In genomic region chr9:94656190-94656589, GRCh38 we compare ENCODE assay signal across 8 cellular contexts. TPM values are rescaled to one million over a fixed set of nuclear protein-coding genes. Genes with fewer than 3 reads are reported as not detected.
DNase-seq lines count a peak whose midpoint lies in the region; ATAC-seq and TF ChIP-seq lines count a peak whose summit lies in the region.

No MANE protein-coding gene starts in this region.

- TF ChIP-seq CTCF in right atrium auricular region (IDR thresholded peaks at IDR 0.05): no peak
- no peak for TF ChIP-seq CTCF in fibroblast of lung (conservative IDR thresholded peaks at IDR 0.05 in 1 of 2, IDR thresholded peaks at IDR 0.05 in 1 of 2; ENCODE audit: low read depth in 1 of 2, low read length in 2 of 2)
- no peak for TF ChIP-seq CTCF in brain microvascular endothelial cell (IDR thresholded peaks at IDR 0.05; ENCODE audit: low read depth, low read length, missing control alignments)

- H3K9me3 Mint-ChIP-seq in T-helper 2 cell treated with Interferon-gamma antibody and Interleukin-4, amounts not matched to agents 5 μg/mL and 100 μg/mL, for 36 hours: no peaks in the 10 kb centered on the region

- H3K27me3 ChIP-seq in right atrium auricular region (no peaks in the 10 kb centered on the region), fibroblast of lung (ENCODE audit: control insufficient read depth, insufficient read depth, low read length) (peaks cover 12% of the 10 kb centered on the region), brain microvascular endothelial cell (replicated peaks) (no peaks in the 10 kb centered on the region)

- H3K27ac ChIP-seq in right atrium auricular region (no peak overlapping the region), fibroblast of lung (ENCODE audit: insufficient read depth, low read length) (no peak overlapping the region), brain microvascular endothelial cell (no peak overlapping the region)

- DNase-seq in Right ventricle myocardium inferior (ENCODE audit: missing footprints): no peak
- DNase-seq in right atrium auricular region (ENCODE audit: low spot score): no peak
- peak; percentile 35 for DNase-seq in T-helper 2 cell treated with Interferon-gamma antibody and Interleukin-4, amounts not matched to agents 5 μg/mL and 100 μg/mL, for 36 hours (ENCODE audit: low spot score)
- peak in 1 of 2 donors; percentile 22 for DNase-seq in fibroblast of lung (ENCODE audit: low read depth in 2 of 2)
- peak; percentile 50 for DNase-seq in stimulated activated CD8-positive, alpha-beta memory T cell treated with anti-CD3 and anti-CD28 coated beads, Interleukin-4, amount 100 ng/mL, for 48 hours
- no peak for DNase-seq in brain microvascular endothelial cell
- DNase-seq in T-helper 9 cell: no peak

- no peak overlapping the region for H2AFZ ChIP-seq in fibroblast of lung (ENCODE audit: low read length)

- H3K4me3 Mint-ChIP-seq in T-helper 2 cell treated with Interferon-gamma antibody and Interleukin-4, amounts not matched to agents 5 μg/mL and 100 μg/mL, for 36 hours: peak overlapping the region; percentile 73

- H3K9ac ChIP-seq in fibroblast of lung (ENCODE audit: insufficient read depth, low read length): no peak overlapping the region

- H3K4me2 ChIP-seq in fibroblast of lung (ENCODE audit: extremely low read depth, insufficient read depth, low read length): peak overlapping the region; percentile 35

- H4K20me1 ChIP-seq in fibroblast of lung (ENCODE audit: control insufficient read depth, extremely low read depth, insufficient read depth, low read length): no peaks in the 10 kb centered on the region

- H3K4me3 ChIP-seq in right atrium auricular region (no peak overlapping the region), fibroblast of lung (replicated peaks in 1 of 4; ENCODE audit: control extremely low read depth in 1 of 4, insufficient read depth in 1 of 4, low read depth in 3 of 4, low read length in 4 of 4) (no peak overlapping the region), brain microvascular endothelial cell (ENCODE audit: low read depth, low read length) (no peak overlapping the region)

- H3K4me1 Mint-ChIP-seq in T-helper 2 cell treated with Interferon-gamma antibody and Interleukin-4, amounts not matched to agents 5 μg/mL and 100 μg/mL, for 36 hours (ENCODE audit: low read depth): peaks cover 19% of the 10 kb centered on the region

- H3K27ac Mint-ChIP-seq in T-helper 2 cell treated with Interferon-gamma antibody and Interleukin-4, amounts not matched to agents 5 μg/mL and 100 μg/mL, for 36 hours: peak overlapping the region; percentile 68

- H3K27me3 Mint-ChIP-seq in T-helper 2 cell treated with Interferon-gamma antibody and Interleukin-4, amounts not matched to agents 5 μg/mL and 100 μg/mL, for 36 hours (ENCODE audit: low read depth): peaks cover 8% of the 10 kb centered on the region

- no peaks in the 10 kb centered on the region for H3K79me2 ChIP-seq in fibroblast of lung (ENCODE audit: control insufficient read depth, insufficient read depth, low read length)

- intact Hi-C loops in Right ventricle myocardium inferior (cut with DNase I): no loop called here

- no peaks in the 10 kb centered on the region for H3K36me3 ChIP-seq in right atrium auricular region
- H3K36me3 ChIP-seq in fibroblast of lung (ENCODE audit: control insufficient read depth, insufficient read depth, low read length): no peaks in the 10 kb centered on the region
- no peaks in the 10 kb centered on the region for H3K36me3 ChIP-seq in brain microvascular endothelial cell (replicated peaks)

- H3K4me1 ChIP-seq in right atrium auricular region (no peaks in the 10 kb centered on the region), fibroblast of lung (ENCODE audit: control insufficient read depth, extremely low read depth, insufficient read depth, low read length) (no peaks in the 10 kb centered on the region)

- H3K9me3 ChIP-seq in right atrium auricular region (no peaks in the 10 kb centered on the region), fibroblast of lung (ENCODE audit: control insufficient read depth, insufficient read depth, low read depth, low read length) (no peaks in the 10 kb centered on the region)

- H3K36me3 Mint-ChIP-seq in T-helper 2 cell treated with Interferon-gamma antibody and Interleukin-4, amounts not matched to agents 5 μg/mL and 100 μg/mL, for 36 hours (ENCODE audit: low read depth): no peaks in the 10 kb centered on the region

- in situ Hi-C loops in brain microvascular endothelial cell (cut with HindIII; ENCODE audit: low pct_ligation_motif_present, low sequenced_read_pairs): no loop called here

- ATAC-seq in Right ventricle myocardium inferior (peak; percentile 67), HG03066 (IDR thresholded peaks at IDR 0.05; ENCODE audit: low read depth, unreplicated experiment) (peak; percentile 97)

RNA-seq across cellular contexts. Expression of gene FBP1, which starts 16.9 kb away (rescaled TPM):
- total RNA-seq in Right ventricle myocardium inferior (1.0 TPM), right atrium auricular region (1 to 10 TPM; 3.6 to 4.1 TPM), fibroblast of lung (not detected in 2 replicates)
- polyA plus RNA-seq in fibroblast of lung: not detected in 2 replicates
- polyA plus RNA-seq in fibroblast of lung (2012): not detected in 2 replicates
- not detected in 2 replicates for polyA minus RNA-seq in fibroblast of lung (ENCODE audit: low replicate concordance)

Comparison
In these comparisons a context has a peak if more than half of its experiments do, and no peak if none do; other contexts are left out.
1. DNase-seq: peak in T-helper 2 cell treated with Interferon-gamma antibody and Interleukin-4, amounts not matched to agents 5 μg/mL and 100 μg/mL, for 36 hours (single experiment) and stimulated activated CD8-positive, alpha-beta memory T cell treated with anti-CD3 and anti-CD28 coated beads, Interleukin-4, amount 100 ng/mL, for 48 hours (single experiment); none in Right ventricle myocardium inferior (single experiment), right atrium auricular region (single experiment), brain microvascular endothelial cell (single experiment) and T-helper 9 cell (single experiment).